Comparison of ENCODE assay signal across 9 cellular contexts in genomic region chr1:85297538-85297854, GRCh38. TPM values are rescaled to one million over a fixed set of nuclear protein-coding genes. Genes with fewer than 3 reads are reported as not detected.
DNase-seq lines count a peak whose midpoint lies in the region; ATAC-seq, FAIRE-seq and TF ChIP-seq lines count a peak whose summit lies in the region.
"Had no signal": no experiment of that assay in that cellular context is flagged by ENCODE, and none has a peak within 500 bp of the region (broad histone marks: within the 10 kb centered on the region; RNA-seq: fewer than 3 reads in every experiment).

No MANE protein-coding gene starts in this region.

- no peaks in the 10 kb centered on the region for H3K9me3 Mint-ChIP-seq in activated naive CD4-positive, alpha-beta T cell treated with anti-CD3 and anti-CD28 coated beads, Interleukin-2, amount 50 U/mL, for 24 hours
- no peaks in the 10 kb centered on the region for H3K9me3 Mint-ChIP-seq in astrocyte (ENCODE audit: unreplicated experiment)

- H4K20me1 ChIP-seq in astrocyte (ENCODE audit: insufficient read depth, low read length), result no peaks in the 10 kb centered on the region

- peak overlapping the region; percentile 59 for H2BK5ac ChIP-seq in mesenchymal stem cell (ENCODE audit: low read depth, low read length, poor library complexity, severe bottlenecking)

- H3K36me3 ChIP-seq in astrocyte (ENCODE audit: insufficient read depth, low read length), result no peaks in the 10 kb centered on the region
- H3K36me3 ChIP-seq in mesenchymal stem cell (ENCODE audit: control insufficient read depth in 1 of 2, insufficient read depth in 2 of 2, low read depth in 1 of 2, low read length in 2 of 2), result no peaks in the 10 kb centered on the region
- no peaks in the 10 kb centered on the region for H3K36me3 ChIP-seq in tibial artery

- H3K4me1 Mint-ChIP-seq in activated naive CD4-positive, alpha-beta T cell treated with anti-CD3 and anti-CD28 coated beads, Interleukin-2, amount 50 U/mL, for 24 hours, result peaks cover 29% of the 10 kb centered on the region
- peaks cover 28% of the 10 kb centered on the region for H3K4me1 Mint-ChIP-seq in astrocyte (ENCODE audit: low read depth, unreplicated experiment)

- H3K4me3 Mint-ChIP-seq in activated naive CD4-positive, alpha-beta T cell treated with anti-CD3 and anti-CD28 coated beads, Interleukin-2, amount 50 U/mL, for 24 hours, result peak overlapping the region; percentile 47
- peak overlapping the region; percentile 55 for H3K4me3 Mint-ChIP-seq in astrocyte (ENCODE audit: unreplicated experiment)

- peak overlapping the region; percentile 14 for H3K4me3 ChIP-seq in astrocyte (ENCODE audit: insufficient read depth, low read depth, low read length)
- peak overlapping the region in 1 of 2 experiments; percentile 23 for H3K4me3 ChIP-seq in mesenchymal stem cell (ENCODE audit: insufficient read depth in 1 of 2, low read depth in 1 of 2, low read length in 2 of 2)
- H3K4me3 ChIP-seq in tibial artery, result peak overlapping the region in 1 of 2 donors; percentile 7

- H4K91ac ChIP-seq in mesenchymal stem cell (ENCODE audit: low read length), result no peak overlapping the region

- no peaks in the 10 kb centered on the region for H3K79me1 ChIP-seq in mesenchymal stem cell (replicated peaks; ENCODE audit: low read length, poor library complexity, severe bottlenecking)

- H4K8ac ChIP-seq in mesenchymal stem cell (ENCODE audit: low read length), result no peak overlapping the region

- TF ChIP-seq CTCF in astrocyte (IDR thresholded peaks at IDR 0.05; ENCODE audit: insufficient read depth, low read depth, low read length), result no peak
- TF ChIP-seq CTCF in tibial artery (IDR thresholded peaks at IDR 0.05), result no peak

- H2AK5ac ChIP-seq in mesenchymal stem cell (ENCODE audit: low read length, severe bottlenecking), result peak overlapping the region; percentile 90

- H3K18ac ChIP-seq in mesenchymal stem cell (ENCODE audit: low read depth in 1 of 2, low read length in 2 of 2), result peak overlapping the region in 1 of 2 experiments; percentile 44

- peak overlapping the region; percentile 90 for H3K27ac ChIP-seq in astrocyte (ENCODE audit: low read depth, low read length)
- H3K27ac ChIP-seq in mesenchymal stem cell (ENCODE audit: low read length, poor library complexity, severe bottlenecking), result peak overlapping the region; percentile 91
- peak overlapping the region; percentile 27 to 66 for H3K27ac ChIP-seq in tibial artery

- no peaks in the 10 kb centered on the region for H3K27me3 ChIP-seq in astrocyte (ENCODE audit: insufficient read depth, low read length)
- H3K27me3 ChIP-seq in mesenchymal stem cell (ENCODE audit: control insufficient read depth in 1 of 2, insufficient read depth in 1 of 2, low read length in 2 of 2), result no peaks in the 10 kb centered on the region
- no peaks in the 10 kb centered on the region for H3K27me3 ChIP-seq in tibial artery

- H3K27me3 Mint-ChIP-seq in activated naive CD4-positive, alpha-beta T cell treated with anti-CD3 and anti-CD28 coated beads, Interleukin-2, amount 50 U/mL, for 24 hours, result peaks cover 6% of the 10 kb centered on the region
- peaks cover 6% of the 10 kb centered on the region for H3K27me3 Mint-ChIP-seq in astrocyte (ENCODE audit: low read depth, unreplicated experiment)

- no peaks in the 10 kb centered on the region for H3K79me2 ChIP-seq in astrocyte (ENCODE audit: insufficient read depth, low read length)
- H3K79me2 ChIP-seq: parathyroid adenoma had no signal

- no CpG with 5 or more reads among the region's 1 CpG for whole genome bisulfite sequencing in mesenchymal stem cell

- peak overlapping the region; percentile 85 for H2BK15ac ChIP-seq in mesenchymal stem cell (ENCODE audit: low read depth, poor library complexity, severe bottlenecking)

- H3K4me1 ChIP-seq in astrocyte (ENCODE audit: insufficient read depth, low read length) (peaks cover 38% of the 10 kb centered on the region), mesenchymal stem cell (ENCODE audit: control insufficient read depth, insufficient read depth, low read depth, low read length) (peaks cover 19% of the 10 kb centered on the region), tibial artery (peaks cover 0 to 23% (median 16%) of the 10 kb centered on the region in 4 donors)
- H3K4me1 ChIP-seq: parathyroid adenoma had no signal

- FAIRE-seq in astrocyte (lab: Jason Lieb, UNC), result no peak

- H3K23ac ChIP-seq in mesenchymal stem cell (ENCODE audit: low read length in 2 of 2), result no peak overlapping the region

- DNase-seq in activated naive CD4-positive, alpha-beta T cell treated with Interleukin-2 at 50 U/mL for 16 hours, result no peak
- DNase-seq in astrocyte (ENCODE audit: low read depth) (no peak), mesenchymal stem cell (no peak), tibial artery (no peak), HuH-7 (ENCODE audit: low spot score) (no peak)

- no peak overlapping the region for H2AFZ ChIP-seq in astrocyte (ENCODE audit: low read depth, low read length)
- no peak overlapping the region for H2AFZ ChIP-seq in mesenchymal stem cell (ENCODE audit: low read depth, low read length)
- H2AFZ ChIP-seq: parathyroid adenoma had no signal

- H2BK120ac ChIP-seq in mesenchymal stem cell (ENCODE audit: low read depth, low read length), result no peak overlapping the region

- intact Hi-C loops in tibial artery (cut with DNase I; ENCODE audit: low total_unique reads), result no loop called here

- no peak overlapping the region for H3K14ac ChIP-seq in mesenchymal stem cell (ENCODE audit: low read length in 2 of 2)

- H3K36me3 Mint-ChIP-seq in activated naive CD4-positive, alpha-beta T cell treated with anti-CD3 and anti-CD28 coated beads, Interleukin-2, amount 50 U/mL, for 24 hours, result no peaks in the 10 kb centered on the region
- H3K36me3 Mint-ChIP-seq in astrocyte (ENCODE audit: low read depth, unreplicated experiment), result no peaks in the 10 kb centered on the region

- no peak overlapping the region for H3K4ac ChIP-seq in mesenchymal stem cell (ENCODE audit: low read depth in 1 of 2, low read length in 2 of 2)

- no peak overlapping the region for H2BK12ac ChIP-seq in mesenchymal stem cell (ENCODE audit: low read length in 2 of 2)

- H3K27ac Mint-ChIP-seq in activated naive CD4-positive, alpha-beta T cell treated with anti-CD3 and anti-CD28 coated beads, Interleukin-2, amount 50 U/mL, for 24 hours, result peak overlapping the region; percentile 90
- peak overlapping the region; percentile 87 for H3K27ac Mint-ChIP-seq in astrocyte (ENCODE audit: unreplicated experiment)

- H3K9ac ChIP-seq in astrocyte (ENCODE audit: low read length) (peak overlapping the region; percentile 59), mesenchymal stem cell (ENCODE audit: low read length) (peak overlapping the region; percentile 16)
- H3K9ac ChIP-seq: parathyroid adenoma had no signal

- no peak for ATAC-seq in GM21825 (IDR thresholded peaks at IDR 0.05; ENCODE audit: unreplicated experiment)
- ATAC-seq in GM18519 (IDR thresholded peaks at IDR 0.05; ENCODE audit: low FRiP score, unreplicated experiment), result no peak

- H3K4me2 ChIP-seq in astrocyte (ENCODE audit: low read length) (peak overlapping the region; percentile 78), mesenchymal stem cell (ENCODE audit: low read length, poor library complexity, severe bottlenecking) (no peak overlapping the region)

- H3K9me3 ChIP-seq in astrocyte (ENCODE audit: insufficient read depth, low read depth, low read length) (no peaks in the 10 kb centered on the region), mesenchymal stem cell (ENCODE audit: control insufficient read depth, low read length) (no peaks in the 10 kb centered on the region), tibial artery (no peaks in the 10 kb centered on the region)

RNA-seq across cellular contexts. Expression of gene BCL10, which starts 21.1 kb away (rescaled TPM):
- 36.4 and 38.4 TPM in 2 replicates for total RNA-seq in astrocyte
- polyA plus RNA-seq in mesenchymal stem cell (2013, experiment 1 of 2), result 21.7 TPM
- polyA plus RNA-seq in mesenchymal stem cell (2013, experiment 2 of 2), result 22.6 TPM

RNA-seq across cellular contexts. Expression of gene C1orf52, which starts 38.0 kb away (rescaled TPM):
- total RNA-seq in astrocyte, result 42.4 and 44.5 TPM in 2 replicates
- 25.2 TPM for polyA plus RNA-seq in mesenchymal stem cell (2013, experiment 1 of 2)
- polyA plus RNA-seq in mesenchymal stem cell (2013, experiment 2 of 2), result 25.7 TPM
